In the genomic region with DNA sequence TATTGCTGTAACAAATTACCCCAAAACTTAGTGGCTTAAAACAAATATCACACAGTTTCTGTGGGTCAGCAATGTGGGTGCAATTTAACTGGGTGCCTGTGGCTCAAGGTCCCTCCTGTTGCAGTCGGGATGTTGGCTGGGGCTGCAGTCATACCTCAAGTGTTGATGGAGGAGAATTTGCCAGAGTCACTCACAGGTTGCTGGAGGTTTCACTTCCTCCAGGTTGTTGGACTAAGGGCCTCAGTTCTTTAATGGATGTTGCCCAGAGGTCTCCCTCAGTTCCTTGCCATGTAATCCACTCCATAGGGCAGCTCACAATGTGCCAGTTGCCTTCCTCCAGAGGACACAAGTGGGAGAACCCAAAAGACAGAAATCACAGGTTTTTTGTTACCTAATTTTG, we compare ENCODE assay signal across 2 cellular contexts.
TF ChIP-seq lines count a peak whose summit lies in the region.

No MANE protein-coding gene starts in this region.

TF ChIP-seq in HepG2, 621 proteins besides CTCF, POLR2A, EP300 and RAD21:
- TF ChIP-seq ZNF577 (CRISPR knock-in tag; IDR thresholded peaks at IDR 0.05; ENCODE audit: borderline replicate concordance, low read depth) (no peak), HNF4G (IDR thresholded peaks at IDR 0.05; ENCODE audit: borderline replicate concordance, low read depth, low read length) (no peak), HNF4G (CRISPR knock-in tag; IDR thresholded peaks at IDR 0.05; ENCODE audit: borderline replicate concordance, low read depth) (no peak), NR0B2 (CRISPR knock-in tag; IDR thresholded peaks at IDR 0.05) (no peak), ZNF160 (CRISPR knock-in tag; IDR thresholded peaks at IDR 0.05) (no peak), ZSCAN31 (CRISPR knock-in tag; IDR thresholded peaks at IDR 0.05; ENCODE audit: low read depth) (no peak), NFIB (CRISPR knock-in tag; IDR thresholded peaks at IDR 0.05; ENCODE audit: borderline replicate concordance) (no peak), NFYC (CRISPR knock-in tag; IDR thresholded peaks at IDR 0.05) (no peak), GATAD1 (CRISPR knock-in tag; IDR thresholded peaks at IDR 0.05) (no peak), ARNT (IDR thresholded peaks at IDR 0.05) (no peak), ZBTB38 (CRISPR knock-in tag; IDR thresholded peaks at IDR 0.05) (no peak), ZNF367 (CRISPR knock-in tag; IDR thresholded peaks at IDR 0.05; ENCODE audit: borderline replicate concordance) (no peak), THRA (CRISPR knock-in tag; IDR thresholded peaks at IDR 0.05; ENCODE audit: borderline replicate concordance) (no peak), THAP7 (CRISPR knock-in tag; IDR thresholded peaks at IDR 0.05) (no peak)
- TF ChIP-seq, protein P1, sequence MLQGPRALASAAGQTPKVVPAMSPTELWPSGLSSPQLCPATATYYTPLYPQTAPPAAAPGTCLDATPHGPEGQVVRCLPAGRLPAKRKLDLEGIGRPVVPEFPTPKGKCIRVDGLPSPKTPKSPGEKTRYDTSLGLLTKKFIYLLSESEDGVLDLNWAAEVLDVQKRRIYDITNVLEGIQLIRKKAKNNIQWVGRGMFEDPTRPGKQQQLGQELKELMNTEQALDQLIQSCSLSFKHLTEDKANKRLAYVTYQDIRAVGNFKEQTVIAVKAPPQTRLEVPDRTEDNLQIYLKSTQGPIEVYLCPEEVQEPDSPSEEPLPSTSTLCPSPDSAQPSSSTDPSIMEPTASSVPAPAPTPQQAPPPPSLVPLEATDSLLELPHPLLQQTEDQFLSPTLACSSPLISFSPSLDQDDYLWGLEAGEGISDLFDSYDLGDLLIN (CRISPR knock-in tag; IDR thresholded peaks at IDR 0.05; ENCODE audit: borderline replicate concordance), result no peak
TF ChIP-seq in HepG2: peak in this region for 0.

TF ChIP-seq in H1, 55 proteins besides CTCF, POLR2A, EP300 and RAD21:
- TF ChIP-seq PHF8 (conservative IDR thresholded peaks at IDR 0.05; ENCODE audit: low read depth, low read length) (no peak), TAF1 (IDR thresholded peaks at IDR 0.05; ENCODE audit: low read depth, low read length) (no peak), RBBP5 (IDR thresholded peaks at IDR 0.05; ENCODE audit: borderline replicate concordance, low read depth, low read length) (no peak), SP1 (IDR thresholded peaks at IDR 0.05; ENCODE audit: low read depth, low read length) (no peak), SIN3A (conservative IDR thresholded peaks at IDR 0.05 in 1 of 2, IDR thresholded peaks at IDR 0.05 in 1 of 2; ENCODE audit: low read depth in 1 of 2, low read length in 2 of 2) (no peak), BACH1 (IDR thresholded peaks at IDR 0.05; ENCODE audit: low read length) (no peak), EZH2 (IDR thresholded peaks at IDR 0.05; ENCODE audit: low read depth, low read length, severe bottlenecking) (no peak), ATF2 (IDR thresholded peaks at IDR 0.05; ENCODE audit: low read length) (no peak), ZNF274 (IDR thresholded peaks at IDR 0.05; ENCODE audit: borderline replicate concordance, extremely low read depth, low read length) (no peak)
- TF ChIP-seq, protein P2, sequence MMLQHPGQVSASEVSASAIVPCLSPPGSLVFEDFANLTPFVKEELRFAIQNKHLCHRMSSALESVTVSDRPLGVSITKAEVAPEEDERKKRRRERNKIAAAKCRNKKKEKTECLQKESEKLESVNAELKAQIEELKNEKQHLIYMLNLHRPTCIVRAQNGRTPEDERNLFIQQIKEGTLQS (IDR thresholded peaks at IDR 0.05; ENCODE audit: insufficient read depth, low read depth, low read length), result no peak
- TF ChIP-seq, protein P3, sequence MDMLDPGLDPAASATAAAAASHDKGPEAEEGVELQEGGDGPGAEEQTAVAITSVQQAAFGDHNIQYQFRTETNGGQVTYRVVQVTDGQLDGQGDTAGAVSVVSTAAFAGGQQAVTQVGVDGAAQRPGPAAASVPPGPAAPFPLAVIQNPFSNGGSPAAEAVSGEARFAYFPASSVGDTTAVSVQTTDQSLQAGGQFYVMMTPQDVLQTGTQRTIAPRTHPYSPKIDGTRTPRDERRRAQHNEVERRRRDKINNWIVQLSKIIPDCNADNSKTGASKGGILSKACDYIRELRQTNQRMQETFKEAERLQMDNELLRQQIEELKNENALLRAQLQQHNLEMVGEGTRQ (IDR thresholded peaks at IDR 0.05; ENCODE audit: low read length), result no peak
- TF ChIP-seq, protein P4, sequence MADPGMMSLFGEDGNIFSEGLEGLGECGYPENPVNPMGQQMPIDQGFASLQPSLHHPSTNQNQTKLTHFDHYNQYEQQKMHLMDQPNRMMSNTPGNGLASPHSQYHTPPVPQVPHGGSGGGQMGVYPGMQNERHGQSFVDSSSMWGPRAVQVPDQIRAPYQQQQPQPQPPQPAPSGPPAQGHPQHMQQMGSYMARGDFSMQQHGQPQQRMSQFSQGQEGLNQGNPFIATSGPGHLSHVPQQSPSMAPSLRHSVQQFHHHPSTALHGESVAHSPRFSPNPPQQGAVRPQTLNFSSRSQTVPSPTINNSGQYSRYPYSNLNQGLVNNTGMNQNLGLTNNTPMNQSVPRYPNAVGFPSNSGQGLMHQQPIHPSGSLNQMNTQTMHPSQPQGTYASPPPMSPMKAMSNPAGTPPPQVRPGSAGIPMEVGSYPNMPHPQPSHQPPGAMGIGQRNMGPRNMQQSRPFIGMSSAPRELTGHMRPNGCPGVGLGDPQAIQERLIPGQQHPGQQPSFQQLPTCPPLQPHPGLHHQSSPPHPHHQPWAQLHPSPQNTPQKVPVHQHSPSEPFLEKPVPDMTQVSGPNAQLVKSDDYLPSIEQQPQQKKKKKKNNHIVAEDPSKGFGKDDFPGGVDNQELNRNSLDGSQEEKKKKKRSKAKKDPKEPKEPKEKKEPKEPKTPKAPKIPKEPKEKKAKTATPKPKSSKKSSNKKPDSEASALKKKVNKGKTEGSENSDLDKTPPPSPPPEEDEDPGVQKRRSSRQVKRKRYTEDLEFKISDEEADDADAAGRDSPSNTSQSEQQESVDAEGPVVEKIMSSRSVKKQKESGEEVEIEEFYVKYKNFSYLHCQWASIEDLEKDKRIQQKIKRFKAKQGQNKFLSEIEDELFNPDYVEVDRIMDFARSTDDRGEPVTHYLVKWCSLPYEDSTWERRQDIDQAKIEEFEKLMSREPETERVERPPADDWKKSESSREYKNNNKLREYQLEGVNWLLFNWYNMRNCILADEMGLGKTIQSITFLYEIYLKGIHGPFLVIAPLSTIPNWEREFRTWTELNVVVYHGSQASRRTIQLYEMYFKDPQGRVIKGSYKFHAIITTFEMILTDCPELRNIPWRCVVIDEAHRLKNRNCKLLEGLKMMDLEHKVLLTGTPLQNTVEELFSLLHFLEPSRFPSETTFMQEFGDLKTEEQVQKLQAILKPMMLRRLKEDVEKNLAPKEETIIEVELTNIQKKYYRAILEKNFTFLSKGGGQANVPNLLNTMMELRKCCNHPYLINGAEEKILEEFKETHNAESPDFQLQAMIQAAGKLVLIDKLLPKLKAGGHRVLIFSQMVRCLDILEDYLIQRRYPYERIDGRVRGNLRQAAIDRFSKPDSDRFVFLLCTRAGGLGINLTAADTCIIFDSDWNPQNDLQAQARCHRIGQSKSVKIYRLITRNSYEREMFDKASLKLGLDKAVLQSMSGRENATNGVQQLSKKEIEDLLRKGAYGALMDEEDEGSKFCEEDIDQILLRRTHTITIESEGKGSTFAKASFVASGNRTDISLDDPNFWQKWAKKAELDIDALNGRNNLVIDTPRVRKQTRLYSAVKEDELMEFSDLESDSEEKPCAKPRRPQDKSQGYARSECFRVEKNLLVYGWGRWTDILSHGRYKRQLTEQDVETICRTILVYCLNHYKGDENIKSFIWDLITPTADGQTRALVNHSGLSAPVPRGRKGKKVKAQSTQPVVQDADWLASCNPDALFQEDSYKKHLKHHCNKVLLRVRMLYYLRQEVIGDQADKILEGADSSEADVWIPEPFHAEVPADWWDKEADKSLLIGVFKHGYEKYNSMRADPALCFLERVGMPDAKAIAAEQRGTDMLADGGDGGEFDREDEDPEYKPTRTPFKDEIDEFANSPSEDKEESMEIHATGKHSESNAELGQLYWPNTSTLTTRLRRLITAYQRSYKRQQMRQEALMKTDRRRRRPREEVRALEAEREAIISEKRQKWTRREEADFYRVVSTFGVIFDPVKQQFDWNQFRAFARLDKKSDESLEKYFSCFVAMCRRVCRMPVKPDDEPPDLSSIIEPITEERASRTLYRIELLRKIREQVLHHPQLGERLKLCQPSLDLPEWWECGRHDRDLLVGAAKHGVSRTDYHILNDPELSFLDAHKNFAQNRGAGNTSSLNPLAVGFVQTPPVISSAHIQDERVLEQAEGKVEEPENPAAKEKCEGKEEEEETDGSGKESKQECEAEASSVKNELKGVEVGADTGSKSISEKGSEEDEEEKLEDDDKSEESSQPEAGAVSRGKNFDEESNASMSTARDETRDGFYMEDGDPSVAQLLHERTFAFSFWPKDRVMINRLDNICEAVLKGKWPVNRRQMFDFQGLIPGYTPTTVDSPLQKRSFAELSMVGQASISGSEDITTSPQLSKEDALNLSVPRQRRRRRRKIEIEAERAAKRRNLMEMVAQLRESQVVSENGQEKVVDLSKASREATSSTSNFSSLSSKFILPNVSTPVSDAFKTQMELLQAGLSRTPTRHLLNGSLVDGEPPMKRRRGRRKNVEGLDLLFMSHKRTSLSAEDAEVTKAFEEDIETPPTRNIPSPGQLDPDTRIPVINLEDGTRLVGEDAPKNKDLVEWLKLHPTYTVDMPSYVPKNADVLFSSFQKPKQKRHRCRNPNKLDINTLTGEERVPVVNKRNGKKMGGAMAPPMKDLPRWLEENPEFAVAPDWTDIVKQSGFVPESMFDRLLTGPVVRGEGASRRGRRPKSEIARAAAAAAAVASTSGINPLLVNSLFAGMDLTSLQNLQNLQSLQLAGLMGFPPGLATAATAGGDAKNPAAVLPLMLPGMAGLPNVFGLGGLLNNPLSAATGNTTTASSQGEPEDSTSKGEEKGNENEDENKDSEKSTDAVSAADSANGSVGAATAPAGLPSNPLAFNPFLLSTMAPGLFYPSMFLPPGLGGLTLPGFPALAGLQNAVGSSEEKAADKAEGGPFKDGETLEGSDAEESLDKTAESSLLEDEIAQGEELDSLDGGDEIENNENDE (IDR thresholded peaks at IDR 0.05; ENCODE audit: insufficient replicate concordance, low read length), result no peak
